In the genomic region with DNA sequence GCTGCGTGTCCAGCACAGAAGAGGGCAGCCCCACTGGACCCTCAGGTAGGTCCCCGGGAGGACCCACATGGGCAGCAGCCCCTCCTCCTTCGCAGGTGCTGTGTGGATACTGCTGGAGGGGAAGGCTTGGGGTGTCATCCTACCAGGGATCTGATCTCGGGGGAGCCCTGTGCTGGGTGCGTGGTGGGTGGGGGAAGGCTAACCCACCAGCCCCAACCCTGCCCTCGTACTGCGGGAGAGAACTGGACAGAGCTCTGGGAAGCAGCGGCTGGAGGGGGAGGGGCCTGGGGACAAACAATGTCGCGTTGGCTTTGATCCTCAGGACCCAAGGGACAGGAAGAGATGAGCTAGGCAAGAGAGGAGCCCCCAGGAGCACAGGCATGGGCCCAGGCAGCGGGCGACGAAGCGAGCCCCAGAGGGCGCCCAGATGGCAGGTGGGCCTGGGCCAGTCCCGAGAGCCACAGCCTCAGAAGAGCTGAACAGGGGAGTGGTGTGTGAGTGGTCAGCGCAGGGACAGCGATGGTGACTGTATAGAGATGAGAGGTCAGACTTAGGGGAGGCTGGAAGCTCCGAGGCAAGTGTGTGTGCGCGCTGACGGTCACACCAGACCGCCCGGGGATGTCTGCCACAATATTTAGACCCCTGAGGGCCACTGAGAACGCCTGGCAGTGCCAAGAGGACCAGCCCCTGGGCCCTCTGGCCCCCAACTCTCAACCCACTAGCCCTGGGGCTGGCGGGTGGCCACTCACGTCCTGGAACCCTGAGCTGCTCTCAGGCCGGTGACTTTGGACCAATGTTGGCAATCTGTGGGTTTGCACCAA, we compare ENCODE assay signal across 1 cellular context.
TF ChIP-seq lines count a peak whose summit lies in the region.

No MANE protein-coding gene starts in this region.

TF ChIP-seq in GM12878, 131 proteins besides CTCF, POLR2A, EP300 and RAD21:
- TF ChIP-seq RUNX3 (IDR thresholded peaks at IDR 0.05; ENCODE audit: low read length) (no peak), TCF7 (IDR thresholded peaks at IDR 0.05; ENCODE audit: borderline replicate concordance) (no peak), POLR2AphosphoS2 (IDR thresholded peaks at IDR 0.05; ENCODE audit: low read depth, low read length) (no peak), MEF2B (IDR thresholded peaks at IDR 0.05; ENCODE audit: partially characterized antibody, poor library complexity, severe bottlenecking) (no peak), SKIL (IDR thresholded peaks at IDR 0.05; ENCODE audit: low read depth, poor library complexity, severe bottlenecking) (no peak), IRF3 (IDR thresholded peaks at IDR 0.05) (no peak), CEBPZ (IDR thresholded peaks at IDR 0.05; ENCODE audit: low read depth, low read length) (no peak), KAT2A (conservative IDR thresholded peaks at IDR 0.05; ENCODE audit: control insufficient read depth, low read depth, low read length) (no peak), DPF2 (IDR thresholded peaks at IDR 0.05) (no peak), SUPT20H (IDR thresholded peaks at IDR 0.05; ENCODE audit: borderline replicate concordance, control insufficient read depth, low read depth, low read length) (no peak), BCLAF1 (IDR thresholded peaks at IDR 0.05) (no peak), ZBTB40 (IDR thresholded peaks at IDR 0.05; ENCODE audit: borderline replicate concordance) (no peak), ZNF622 (IDR thresholded peaks at IDR 0.05) (no peak), NRF1 (conservative IDR thresholded peaks at IDR 0.05; ENCODE audit: low read depth, low read length) (no peak), POLR2AphosphoS5 (IDR thresholded peaks at IDR 0.05; ENCODE audit: low read length) (no peak), GATAD2B (conservative IDR thresholded peaks at IDR 0.05; ENCODE audit: low read depth) (no peak)
- TF ChIP-seq, protein P1, sequence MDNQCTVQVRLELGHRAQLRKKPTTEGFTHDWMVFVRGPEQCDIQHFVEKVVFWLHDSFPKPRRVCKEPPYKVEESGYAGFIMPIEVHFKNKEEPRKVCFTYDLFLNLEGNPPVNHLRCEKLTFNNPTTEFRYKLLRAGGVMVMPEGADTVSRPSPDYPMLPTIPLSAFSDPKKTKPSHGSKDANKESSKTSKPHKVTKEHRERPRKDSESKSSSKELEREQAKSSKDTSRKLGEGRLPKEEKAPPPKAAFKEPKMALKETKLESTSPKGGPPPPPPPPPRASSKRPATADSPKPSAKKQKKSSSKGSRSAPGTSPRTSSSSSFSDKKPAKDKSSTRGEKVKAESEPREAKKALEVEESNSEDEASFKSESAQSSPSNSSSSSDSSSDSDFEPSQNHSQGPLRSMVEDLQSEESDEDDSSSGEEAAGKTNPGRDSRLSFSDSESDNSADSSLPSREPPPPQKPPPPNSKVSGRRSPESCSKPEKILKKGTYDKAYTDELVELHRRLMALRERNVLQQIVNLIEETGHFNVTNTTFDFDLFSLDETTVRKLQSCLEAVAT (IDR thresholded peaks at IDR 0.05), result no peak
